9 cellular contexts compared by ENCODE assay signal in the genomic region with DNA sequence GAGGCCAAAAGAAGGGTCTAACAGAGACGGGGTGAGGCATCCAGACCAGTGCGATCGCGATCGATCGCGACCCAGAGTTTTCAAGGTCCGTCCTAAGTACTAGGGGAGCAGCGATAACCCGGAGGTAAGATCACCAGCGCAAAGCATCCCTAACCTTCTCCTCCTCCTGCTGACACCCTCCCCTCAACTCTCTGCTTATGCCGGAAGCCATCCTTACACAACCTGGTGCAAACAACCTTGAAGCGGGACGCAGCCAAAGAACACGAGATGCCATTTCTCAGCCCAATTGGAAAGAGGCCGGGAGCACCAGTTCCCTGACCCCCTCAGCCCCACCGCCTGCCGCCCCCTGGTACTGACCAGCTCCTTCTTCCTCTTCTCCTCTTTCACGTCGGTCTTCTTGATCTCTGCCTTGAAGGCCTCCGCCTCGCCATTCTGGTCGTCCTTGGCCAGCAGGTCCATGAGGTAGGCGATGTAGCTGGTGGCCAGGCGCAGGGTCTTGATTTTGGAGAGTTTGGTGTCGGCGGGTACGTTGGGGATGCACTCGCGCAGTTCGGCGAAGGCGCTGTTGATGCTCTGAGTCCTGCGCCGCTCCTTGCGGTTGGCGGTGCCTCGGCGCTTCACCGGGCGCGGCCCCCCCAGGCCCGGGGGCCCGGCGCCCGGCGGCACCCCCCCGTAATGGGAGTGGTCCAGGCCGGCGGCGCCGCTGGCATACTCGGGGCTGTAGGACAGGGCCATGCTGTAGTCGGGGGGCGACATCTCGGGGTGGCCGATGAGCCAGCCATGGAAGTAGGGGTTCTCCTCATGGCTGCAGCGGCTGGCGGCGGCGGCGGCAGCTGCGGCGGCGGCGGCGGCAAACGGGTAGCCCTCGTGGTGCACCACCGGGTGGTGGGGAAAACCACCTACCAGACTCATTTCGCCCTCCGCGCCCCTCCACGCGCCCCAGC. TPM values are rescaled to one million over a fixed set of nuclear protein-coding genes. Genes with fewer than 3 reads are reported as not detected.
DNase-seq lines count a peak whose midpoint lies in the region; ATAC-seq and TF ChIP-seq lines count a peak whose summit lies in the region.
"Had no signal": no experiment of that assay in that cellular context is flagged by ENCODE, and none has a peak within 500 bp of the region (broad histone marks: within the 10 kb centered on the region; RNA-seq: fewer than 3 reads in every experiment).

No MANE protein-coding gene starts in this region.

- H3K4me2 ChIP-seq in neural cell (ENCODE audit: low read length) (no peak overlapping the region), Karpas-422 (ENCODE audit: low read depth, low read length, poor library complexity, severe bottlenecking) (no peak overlapping the region)

- H3K4me3 Mint-ChIP-seq in IgD-negative memory B cell, result peak overlapping the region; percentile 8 to 81 (median 44)
- peak overlapping the region; percentile 8 for H3K4me3 Mint-ChIP-seq in dendritic cell treated with granulocyte-macrophage colony-stimulating factor and Interleukin-4, amounts not matched to agents 40 ng/mL and 50 ng/mL, for 4 days

- TF ChIP-seq CTCF in BJ (IDR thresholded peaks at IDR 0.05; ENCODE audit: insufficient read depth, low read depth, low read length) (no peak), neural cell (IDR thresholded peaks at IDR 0.05; ENCODE audit: poor library complexity, severe bottlenecking) (no peak)

- H3K36me3 Mint-ChIP-seq in IgD-negative memory B cell, result peaks cover 6% of the 10 kb centered on the region
- H3K36me3 Mint-ChIP-seq in dendritic cell treated with granulocyte-macrophage colony-stimulating factor and Interleukin-4, amounts not matched to agents 40 ng/mL and 50 ng/mL, for 4 days (ENCODE audit: low read depth), result no peaks in the 10 kb centered on the region

- no peak overlapping the region for H3K9ac ChIP-seq in neural cell (ENCODE audit: low read length)
- no peak overlapping the region for H3K9ac ChIP-seq in Karpas-422 (ENCODE audit: low read length)

- DNase-seq in BJ (ENCODE audit: low read depth) (no peak), NAMALWA (ENCODE audit: low spot score) (no peak), Karpas-422 (no peak), NOMO-1 treated with DMSO at 0.1 percent for 48 hours (lab: John Stamatoyannopoulos, UW; ENCODE audit: unreplicated experiment) (no peak)

- peaks cover 3 to 33% (median 3%) of the 10 kb centered on the region in 3 donors for H3K9me3 Mint-ChIP-seq in IgD-negative memory B cell
- H3K9me3 Mint-ChIP-seq in dendritic cell treated with granulocyte-macrophage colony-stimulating factor and Interleukin-4, amounts not matched to agents 40 ng/mL and 50 ng/mL, for 4 days, result no peaks in the 10 kb centered on the region

- H3K4me3 ChIP-seq in BJ (ENCODE audit: low read depth, low read length) (peak overlapping the region; percentile 51), neural cell (ENCODE audit: low read length) (peak overlapping the region; percentile 31), Karpas-422 (ENCODE audit: low read length) (no peak overlapping the region)

- TF ChIP-seq RAD21 in neural cell (conservative IDR thresholded peaks at IDR 0.05), result no peak

- no peak for TF ChIP-seq EP300 in neural cell (conservative IDR thresholded peaks at IDR 0.05; ENCODE audit: poor library complexity, severe bottlenecking)

- H2AFZ ChIP-seq in neural cell (ENCODE audit: low read depth, low read length), result no peak overlapping the region
- no peak overlapping the region for H2AFZ ChIP-seq in Karpas-422 (ENCODE audit: low read length)

- H3K27ac Mint-ChIP-seq in IgD-negative memory B cell, result peak overlapping the region; percentile 89 to 91 (median 89)
- no peak overlapping the region for H3K27ac Mint-ChIP-seq in dendritic cell treated with granulocyte-macrophage colony-stimulating factor and Interleukin-4, amounts not matched to agents 40 ng/mL and 50 ng/mL, for 4 days

- intact Hi-C loops in dendritic cell treated with granulocyte-macrophage colony-stimulating factor and Interleukin-4, amounts not matched to agents 40 ng/mL and 50 ng/mL, for 4 days (cut with micrococcal nuclease), result no loop called here

- POLR2A ChIA-PET in BJ (lab: Charles Lee), result no interaction called here

- CTCF ChIA-PET in BJ (lab: Yijun Ruan, JAX), result interaction anchor here (1.9 kb wide), 1 partner anchor 23 kb away, joined by 9 read pairs; no protein-coding TSS in a partner anchor

- no peaks in the 10 kb centered on the region for H3K36me3 ChIP-seq in BJ (ENCODE audit: control insufficient read depth, insufficient read depth, low read length)
- no peaks in the 10 kb centered on the region for H3K36me3 ChIP-seq in neural cell (ENCODE audit: insufficient read depth, low read length)
- no peaks in the 10 kb centered on the region for H3K36me3 ChIP-seq in Karpas-422 (ENCODE audit: insufficient read depth, low read length)

- ATAC-seq in GM21576 (IDR thresholded peaks at IDR 0.05; ENCODE audit: unreplicated experiment), result no peak

- H3K9me2 ChIP-seq in neural cell (ENCODE audit: insufficient read depth, low read length) (no peaks in the 10 kb centered on the region), Karpas-422 (replicated peaks; ENCODE audit: insufficient read depth, low read length) (no peaks in the 10 kb centered on the region)

- no peaks in the 10 kb centered on the region for H3K79me2 ChIP-seq in neural cell (replicated peaks; ENCODE audit: insufficient read depth, low read length)
- no peaks in the 10 kb centered on the region for H3K79me2 ChIP-seq in Karpas-422 (ENCODE audit: low read length)

- no peaks in the 10 kb centered on the region for H4K20me1 ChIP-seq in neural cell (ENCODE audit: insufficient read depth)
- H4K20me1 ChIP-seq in Karpas-422 (ENCODE audit: insufficient read depth, low read depth, low read length), result no peaks in the 10 kb centered on the region

- H3K9me3 ChIP-seq in neural cell (ENCODE audit: low read length) (peaks cover 6% of the 10 kb centered on the region), Karpas-422 (ENCODE audit: low read length) (no peaks in the 10 kb centered on the region)

- no peaks in the 10 kb centered on the region for H3F3A ChIP-seq in neural cell (ENCODE audit: insufficient read depth, low read length, poor library complexity, severe bottlenecking)

- peaks cover 72% of the 10 kb centered on the region for H3K27me3 Mint-ChIP-seq in IgD-negative memory B cell
- peaks cover 91% of the 10 kb centered on the region for H3K27me3 Mint-ChIP-seq in dendritic cell treated with granulocyte-macrophage colony-stimulating factor and Interleukin-4, amounts not matched to agents 40 ng/mL and 50 ng/mL, for 4 days

- no peaks in the 10 kb centered on the region for H3K4me1 ChIP-seq in Karpas-422 (ENCODE audit: low read length)

- no peak overlapping the region for H3K27ac ChIP-seq in neural cell (ENCODE audit: low read length)
- H3K27ac ChIP-seq in Karpas-422 (ENCODE audit: low read length), result no peak overlapping the region
- H3K27ac ChIP-seq: VCaP had no signal

- no peaks in the 10 kb centered on the region for H3K27me3 ChIP-seq in BJ (ENCODE audit: control insufficient read depth, insufficient read depth, low read length)
- peaks cover 97% of the 10 kb centered on the region for H3K27me3 ChIP-seq in neural cell (ENCODE audit: insufficient read depth, low read depth, low read length)
- no peaks in the 10 kb centered on the region for H3K27me3 ChIP-seq in Karpas-422 (ENCODE audit: low read length)

- peaks cover 5 to 9% (median 5%) of the 10 kb centered on the region in 3 donors for H3K4me1 Mint-ChIP-seq in IgD-negative memory B cell
- H3K4me1 Mint-ChIP-seq in dendritic cell treated with granulocyte-macrophage colony-stimulating factor and Interleukin-4, amounts not matched to agents 40 ng/mL and 50 ng/mL, for 4 days (ENCODE audit: low read depth), result peaks cover 12% of the 10 kb centered on the region

TF ChIP-seq in neural cell, 6 proteins besides CTCF, POLR2A, EP300 and RAD21:
- TF ChIP-seq, protein P1, sequence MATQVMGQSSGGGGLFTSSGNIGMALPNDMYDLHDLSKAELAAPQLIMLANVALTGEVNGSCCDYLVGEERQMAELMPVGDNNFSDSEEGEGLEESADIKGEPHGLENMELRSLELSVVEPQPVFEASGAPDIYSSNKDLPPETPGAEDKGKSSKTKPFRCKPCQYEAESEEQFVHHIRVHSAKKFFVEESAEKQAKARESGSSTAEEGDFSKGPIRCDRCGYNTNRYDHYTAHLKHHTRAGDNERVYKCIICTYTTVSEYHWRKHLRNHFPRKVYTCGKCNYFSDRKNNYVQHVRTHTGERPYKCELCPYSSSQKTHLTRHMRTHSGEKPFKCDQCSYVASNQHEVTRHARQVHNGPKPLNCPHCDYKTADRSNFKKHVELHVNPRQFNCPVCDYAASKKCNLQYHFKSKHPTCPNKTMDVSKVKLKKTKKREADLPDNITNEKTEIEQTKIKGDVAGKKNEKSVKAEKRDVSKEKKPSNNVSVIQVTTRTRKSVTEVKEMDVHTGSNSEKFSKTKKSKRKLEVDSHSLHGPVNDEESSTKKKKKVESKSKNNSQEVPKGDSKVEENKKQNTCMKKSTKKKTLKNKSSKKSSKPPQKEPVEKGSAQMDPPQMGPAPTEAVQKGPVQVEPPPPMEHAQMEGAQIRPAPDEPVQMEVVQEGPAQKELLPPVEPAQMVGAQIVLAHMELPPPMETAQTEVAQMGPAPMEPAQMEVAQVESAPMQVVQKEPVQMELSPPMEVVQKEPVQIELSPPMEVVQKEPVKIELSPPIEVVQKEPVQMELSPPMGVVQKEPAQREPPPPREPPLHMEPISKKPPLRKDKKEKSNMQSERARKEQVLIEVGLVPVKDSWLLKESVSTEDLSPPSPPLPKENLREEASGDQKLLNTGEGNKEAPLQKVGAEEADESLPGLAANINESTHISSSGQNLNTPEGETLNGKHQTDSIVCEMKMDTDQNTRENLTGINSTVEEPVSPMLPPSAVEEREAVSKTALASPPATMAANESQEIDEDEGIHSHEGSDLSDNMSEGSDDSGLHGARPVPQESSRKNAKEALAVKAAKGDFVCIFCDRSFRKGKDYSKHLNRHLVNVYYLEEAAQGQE (IDR thresholded peaks at IDR 0.05; ENCODE audit: borderline replicate concordance), result no peak
- TF ChIP-seq POLR2AphosphoS5 (IDR thresholded peaks at IDR 0.05) (peak; percentile 4), EZH2 (IDR thresholded peaks at IDR 0.05; ENCODE audit: borderline replicate concordance, insufficient read depth, low read length, poor library complexity, severe bottlenecking) (peak; percentile 96)

RNA-seq across cellular contexts. Expression of a gene that starts 1.4 kb away (rescaled TPM):
- polyA plus RNA-seq in BJ (2011; rRNA removed) (3.6 and 4.9 TPM in 2 replicates), IgD-negative memory B cell (not detected), neural cell (not detected in 2 replicates)
- 2.4 and 2.5 TPM in 2 replicates for polyA minus RNA-seq in BJ (2011; rRNA and poly(A)+ RNA removed)
- polyA minus RNA-seq in neural cell, result not detected in 2 replicates
- not detected in 2 replicates for total RNA-seq in Karpas-422 (2014; rRNA removed; shearing (Covaris generic); ENCODE audit: low replicate concordance)
